1 cellular context compared by ENCODE assay signal in genomic region chr1:37595440-37596181, GRCh38.
TF ChIP-seq lines count a peak whose summit lies in the region.

Gene GNL2 (minus strand): TSS chr1:37595937. CDS start chr1:37595822, 115 bp downstream.

TF ChIP-seq in WTC11, 78 proteins besides CTCF, POLR2A, EP300 and RAD21 (continued from another document):
- TF ChIP-seq FOXP4 (CRISPR knock-in tag; IDR thresholded peaks at IDR 0.05) = peak; percentile 34; the same call in 1 of the 2 replicates
- TF ChIP-seq AFF4 (CRISPR knock-in tag; IDR thresholded peaks at IDR 0.05; ENCODE audit: borderline replicate concordance) = no peak
- no peak for TF ChIP-seq PREB (CRISPR knock-in tag; IDR thresholded peaks at IDR 0.05; ENCODE audit: borderline replicate concordance)
- no peak for TF ChIP-seq JUN (CRISPR knock-in tag; IDR thresholded peaks at IDR 0.05)
- TF ChIP-seq HMGXB4 (CRISPR knock-in tag; IDR thresholded peaks at IDR 0.05) = no peak
- TF ChIP-seq IRF1 (CRISPR knock-in tag; IDR thresholded peaks at IDR 0.05) = no peak
- TF ChIP-seq ZNF425 (CRISPR knock-in tag; conservative IDR thresholded peaks at IDR 0.05) = no peak
- TF ChIP-seq EMX1 (CRISPR knock-in tag; IDR thresholded peaks at IDR 0.05) = no peak
- peak; percentile 71; the same call in 1 of the 2 replicates for TF ChIP-seq CREB1 (CRISPR knock-in tag; IDR thresholded peaks at IDR 0.05)
- TF ChIP-seq MAX (CRISPR knock-in tag; IDR thresholded peaks at IDR 0.05) = peak; percentile 96
- no peak for TF ChIP-seq ZBTB21 (CRISPR knock-in tag; IDR thresholded peaks at IDR 0.05; ENCODE audit: borderline replicate concordance)
- TF ChIP-seq ELF4 (CRISPR knock-in tag; IDR thresholded peaks at IDR 0.05; ENCODE audit: low read depth) = no peak
- TF ChIP-seq ZNF138 (CRISPR knock-in tag; conservative IDR thresholded peaks at IDR 0.05) = no peak
- no peak for TF ChIP-seq ZNF281 (CRISPR knock-in tag; IDR thresholded peaks at IDR 0.05)
- peak; percentile 74; the same call in 1 of the 2 replicates for TF ChIP-seq ETV6 (CRISPR knock-in tag; IDR thresholded peaks at IDR 0.05)
- no peak for TF ChIP-seq ZNF232 (CRISPR knock-in tag; IDR thresholded peaks at IDR 0.05)
- TF ChIP-seq OVOL2 (CRISPR knock-in tag; IDR thresholded peaks at IDR 0.05; ENCODE audit: borderline replicate concordance) = no peak
- TF ChIP-seq STAT6 (CRISPR knock-in tag; conservative IDR thresholded peaks at IDR 0.05; ENCODE audit: low read depth) = no peak
- peak; percentile 88 for TF ChIP-seq FOXK1 (CRISPR knock-in tag; IDR thresholded peaks at IDR 0.05)
- TF ChIP-seq USF1 (CRISPR knock-in tag; IDR thresholded peaks at IDR 0.05) = peak; percentile 95
- TF ChIP-seq JAZF1 (CRISPR knock-in tag; IDR thresholded peaks at IDR 0.05) = no peak
